Comparison of ENCODE assay signal across 12 cellular contexts in genomic region chr3:157132936-157133335, GRCh38. TPM values are rescaled to one million over a fixed set of nuclear protein-coding genes. Genes with fewer than 3 reads are reported as not detected.
DNase-seq lines count a peak whose midpoint lies in the region; ATAC-seq and TF ChIP-seq lines count a peak whose summit lies in the region.
"Had no signal": no experiment of that assay in that cellular context is flagged by ENCODE, and none has a peak within 500 bp of the region (broad histone marks: within the 10 kb centered on the region; RNA-seq: fewer than 3 reads in every experiment).

No MANE protein-coding gene starts in this region.

- H3K4me1 Mint-ChIP-seq in nephron, result peaks cover 77% of the 10 kb centered on the region

- TF ChIP-seq CTCF in nephron (IDR thresholded peaks at IDR 0.05; ENCODE audit: unreplicated experiment in 3 of 3), result no peak

- H3K27ac Mint-ChIP-seq in nephron, result peak overlapping the region in 2 of 3 experiments; percentile 6 to 44

- no peaks in the 10 kb centered on the region for H3K27me3 Mint-ChIP-seq in nephron (ENCODE audit: low read depth)
- H3K27me3 Mint-ChIP-seq: activated T-cell treated with anti-CD3 and anti-CD28 coated beads, Interleukin-2, amount 50 U/mL, for 24 hours had no signal

- H3K27ac ChIP-seq in caudate nucleus (ENCODE audit: low read depth, low read length), result peak overlapping the region; percentile 97

- H3K4me3 Mint-ChIP-seq in nephron, result no peak overlapping the region
- H3K4me3 Mint-ChIP-seq: activated T-cell treated with anti-CD3 and anti-CD28 coated beads, Interleukin-2, amount 50 U/mL, for 24 hours; CD14-positive monocyte had no signal

- ATAC-seq in HG02981 (IDR thresholded peaks at IDR 0.05; ENCODE audit: unreplicated experiment) (no peak), HG03460 (IDR thresholded peaks at IDR 0.05; ENCODE audit: unreplicated experiment) (no peak), left lobe of liver (no peak), HG03097 (IDR thresholded peaks at IDR 0.05; ENCODE audit: low FRiP score, unreplicated experiment) (no peak)

- no peaks in the 10 kb centered on the region for H3K36me3 Mint-ChIP-seq in nephron (ENCODE audit: low read depth)

- H3K9me3 Mint-ChIP-seq in nephron, result no peaks in the 10 kb centered on the region
- H3K9me3 Mint-ChIP-seq: activated T-cell treated with anti-CD3 and anti-CD28 coated beads, Interleukin-2, amount 50 U/mL, for 24 hours; CD14-positive monocyte had no signal

- DNase-seq in C1 segment of cervical spinal cord (lab: John Stamatoyannopoulos, UW), result peak in 10 of 14 donors; percentile 3 to 72 (median 58)
- DNase-seq in HCEC 1CT, result peak; percentile 56
- peak in 57 of 61 donors; percentile 18 to 91 (median 71) for DNase-seq in caudate nucleus (lab: John Stamatoyannopoulos, UW)
- no peak for DNase-seq in left lobe of liver (ENCODE audit: low spot score)
- DNase-seq: activated T-cell treated with anti-CD3 and anti-CD28 coated beads, Interleukin-2, amount 50 U/mL, for 24 hours; RPMI8226; stimulated activated CD4-positive, alpha-beta T cell treated with anti-CD3 and anti-CD28 coated beads, Interleukin-15, amount 100 ng/mL, for 24 hours had no signal

RNA-seq across cellular contexts. Expression of gene CCNL1, which starts 27.0 kb away (rescaled TPM):
- 39.8 TPM for total RNA-seq in left lobe of liver
